8 cellular contexts compared by ENCODE assay signal in genomic region chr11:34243620-34244493, GRCh38.
A peak's percentile ranks its signal among the peaks of the same experiment; 100 is the strongest.
DNase-seq lines count a peak whose midpoint lies in the region; ATAC-seq and TF ChIP-seq lines count a peak whose summit lies in the region.

No MANE protein-coding gene starts in this region.

- no peak for TF ChIP-seq POLR2A in IMR-90 (IDR thresholded peaks at IDR 0.05; ENCODE audit: low read depth, low read length)

- 0 out of 2 replicates have a peak overlapping the region, but pooled peaks have one; percentile 22 for H2AK5ac ChIP-seq in IMR-90 (ENCODE audit: low read depth, low read length)

- H4K91ac ChIP-seq in IMR-90 (ENCODE audit: insufficient read depth, low read depth, low read length): no peak overlapping the region; the same call in 1 of the 2 replicates

- TF ChIP-seq RAD21 in IMR-90 (IDR thresholded peaks at IDR 0.05; ENCODE audit: low read length): no peak

- peaks cover 4% of the 10 kb centered on the region; the same call in 1 of the 2 replicates for H3K9me1 ChIP-seq in IMR-90 (ENCODE audit: insufficient read depth, low read length)

- in situ Hi-C loops in IMR-90 (cut with MboI; ENCODE audit: low sequenced_read_pairs): no loop called here

- ATAC-seq in GM18858 (IDR thresholded peaks at IDR 0.05; ENCODE audit: unreplicated experiment): peak; percentile 79
- peak; percentile 81 for ATAC-seq in IMR-90 (ENCODE audit: low read depth)
- no peak for ATAC-seq in CD4-positive, alpha-beta T cell (ENCODE audit: poor library complexity)

- H2AFZ ChIP-seq in IMR-90 (replicated peaks; ENCODE audit: low read length, poor library complexity): no peak overlapping the region

- H3K18ac ChIP-seq in IMR-90 (ENCODE audit: low read depth, low read length): peak overlapping the region; percentile 31; the same call in 1 of the 2 replicates

- H3K27me3 Mint-ChIP-seq in CD4-positive, alpha-beta T cell: no peaks in the 10 kb centered on the region

- no peak for TF ChIP-seq CTCF in IMR-90 (conservative IDR thresholded peaks at IDR 0.05; ENCODE audit: low read depth, low read length)
- no peak for TF ChIP-seq CTCF in CD4-positive, alpha-beta T cell (IDR thresholded peaks at IDR 0.05)

- no peak overlapping the region for H3K23ac ChIP-seq in IMR-90 (ENCODE audit: low read depth, low read length)

- 100% methylated on average over 1 of the region's 7 CpGs; no CpG with 5 or more reads in 1 of the 2 experiments for WGBS in IMR-90 (ENCODE audit: extremely low coverage in 2 of 2, insufficient read length in 1 of 2), 2 experiments

- H3K27ac ChIP-seq in IMR-90 (ENCODE audit: insufficient read depth, low read length): no peak overlapping the region
- peak overlapping the region; percentile 58 for H3K27ac ChIP-seq in muscle layer of duodenum (ENCODE audit: low read length)
- H3K27ac ChIP-seq in CD4-positive, alpha-beta T cell (ENCODE audit: low read depth, low read length): no peak overlapping the region

- POLR2A ChIA-PET in IMR-90 (lab: Charles Lee; ENCODE audit: unreplicated experiment): interaction anchor here (0.6 kb wide), 1 partner anchor 51 kb away, joined by 3 read pairs; no protein-coding TSS in a partner anchor
- POLR2A ChIA-PET in CD4-positive, alpha-beta T cell (lab: Charles Lee): no interaction called here

- no peak overlapping the region for H2BK5ac ChIP-seq in IMR-90 (ENCODE audit: low read depth, low read length, poor library complexity, severe bottlenecking)

- no peaks in the 10 kb centered on the region for H4K20me1 ChIP-seq in IMR-90 (ENCODE audit: insufficient read depth, low read length)

- no peak overlapping the region; the same call in 1 of the 2 replicates for H4K5ac ChIP-seq in IMR-90 (ENCODE audit: low read depth, low read length)

- no peaks in the 10 kb centered on the region for H3K36me3 Mint-ChIP-seq in CD4-positive, alpha-beta T cell (ENCODE audit: low read depth)

- no peak overlapping the region for H2BK20ac ChIP-seq in IMR-90 (ENCODE audit: low read depth, low read length)

- dilution Hi-C loops in IMR-90 (cut with HindIII; ENCODE audit: low sequenced_read_pairs, unreplicated experiment): no loop called here

- H3K27ac Mint-ChIP-seq in CD4-positive, alpha-beta T cell: no peak overlapping the region

- H3K9me3 Mint-ChIP-seq in CD4-positive, alpha-beta T cell: no peaks in the 10 kb centered on the region

- H3K4me2 ChIP-seq in IMR-90 (ENCODE audit: low read depth, low read length): peak overlapping the region; percentile 46

- peaks cover 30% of the 10 kb centered on the region for H3K4me1 Mint-ChIP-seq in CD4-positive, alpha-beta T cell (ENCODE audit: low read depth)

- CTCF ChIA-PET in IMR-90 (lab: Yijun Ruan, JAX): no interaction called here
- CTCF ChIA-PET in CD4-positive, alpha-beta T cell (lab: Charles Lee): no interaction called here

- H3K27me3 ChIP-seq in IMR-90 (ENCODE audit: control insufficient read depth, insufficient read depth, low read length) (no peaks in the 10 kb centered on the region; the same call in 1 of the 2 replicates), muscle layer of duodenum (ENCODE audit: low read depth, low read length) (no peaks in the 10 kb centered on the region)
- H3K27me3 ChIP-seq in CD4-positive, alpha-beta T cell (ENCODE audit: control insufficient read depth, insufficient read depth, low read length): no peaks in the 10 kb centered on the region

- no peaks in the 10 kb centered on the region for H3K79me1 ChIP-seq in IMR-90 (ENCODE audit: low read depth in 1 of 2, low read length in 2 of 2)

- H3K9me3 ChIP-seq in IMR-90 (ENCODE audit: control insufficient read depth, insufficient read depth, low read length): no peaks in the 10 kb centered on the region
- no peaks in the 10 kb centered on the region for H3K9me3 ChIP-seq in muscle layer of duodenum (ENCODE audit: control insufficient read depth in 1 of 2, low read length in 2 of 2)
- H3K9me3 ChIP-seq in CD4-positive, alpha-beta T cell (ENCODE audit: control insufficient read depth, low read length): no peaks in the 10 kb centered on the region

- intact Hi-C loops in IMR-90 (cut with micrococcal nuclease): no loop called here
- intact Hi-C loops in CD4-positive, alpha-beta T cell (cut with DNase I, micrococcal nuclease): no loop called here

- H2AK9ac ChIP-seq in IMR-90 (replicated peaks; ENCODE audit: low read depth, low read length, poor library complexity): no peak overlapping the region

- peak overlapping the region; percentile 18; the same call in 1 of the 2 replicates for H3K4ac ChIP-seq in IMR-90 (ENCODE audit: low read depth, low read length)

- no peak overlapping the region for H2BK15ac ChIP-seq in IMR-90 (ENCODE audit: low read depth, low read length)

- H3K56ac ChIP-seq in IMR-90 (ENCODE audit: extremely low read depth, insufficient read depth, low read length): no peak overlapping the region

- peak; percentile 73 for DNase-seq in H4 (ENCODE audit: low spot score)
- DNase-seq in IMR-90: peak; percentile 77
- DNase-seq in amniotic stem cell (lab: John Stamatoyannopoulos, UW): peak; percentile 70
- no peak for DNase-seq in NCI-H2107 (lab: John Stamatoyannopoulos, UW)
- no peak for DNase-seq in CD4-positive, alpha-beta T cell
- DNase-seq in NCI-H2171 (lab: John Stamatoyannopoulos, UW): no peak

- H3K4me1 ChIP-seq in IMR-90 (ENCODE audit: control insufficient read depth, insufficient read depth, low read length) (peaks cover 8% of the 10 kb centered on the region), muscle layer of duodenum (ENCODE audit: control insufficient read depth in 1 of 2, insufficient read depth in 2 of 2, low read length in 2 of 2) (peaks cover 5 to 14% of the 10 kb centered on the region in 2 donors)

- H2BK120ac ChIP-seq in IMR-90 (ENCODE audit: low read depth, low read length): no peak overlapping the region

- H4K8ac ChIP-seq in IMR-90 (ENCODE audit: low read depth in 2 of 2, low read length in 2 of 2): no peak overlapping the region; a peak in 1 of 4 replicates

- H3K14ac ChIP-seq in IMR-90 (replicated peaks; ENCODE audit: low read depth, low read length): no peak overlapping the region; the same call in 1 of the 2 replicates

- H3K9ac ChIP-seq in IMR-90 (ENCODE audit: low read depth, low read length): peak overlapping the region; percentile 6; the same call in 1 of the 2 replicates

- no TSS peak for BruUV-seq in IMR-90 (replicated peaks; lab: Mats Ljungman, UMichigan)

- no peaks in the 10 kb centered on the region for H3K36me3 ChIP-seq in IMR-90 (ENCODE audit: control insufficient read depth, insufficient read depth, low read length)
- H3K36me3 ChIP-seq in muscle layer of duodenum (ENCODE audit: control insufficient read depth in 1 of 2, insufficient read depth in 2 of 2, low read length in 2 of 2): no peaks in the 10 kb centered on the region

- no peak overlapping the region for H3K4me3 Mint-ChIP-seq in CD4-positive, alpha-beta T cell

- H3K4me3 ChIP-seq in IMR-90 (ENCODE audit: insufficient read depth, low read depth, low read length) (no peak overlapping the region), muscle layer of duodenum (ENCODE audit: low read depth in 1 of 2, low read length in 2 of 2) (peak overlapping the region in 1 of 2 donors; percentile 4)

TF ChIP-seq in IMR-90, 13 proteins besides CTCF, POLR2A, EP300 and RAD21:
- no peak for TF ChIP-seq ELK1 (IDR thresholded peaks at IDR 0.05; ENCODE audit: borderline replicate concordance, low read depth, low read length)
- TF ChIP-seq BHLHE40 (IDR thresholded peaks at IDR 0.05; ENCODE audit: low read depth, low read length): no peak
- no peak for TF ChIP-seq CEBPB (IDR thresholded peaks at IDR 0.05; ENCODE audit: low read depth, low read length)
- TF ChIP-seq MAFK (IDR thresholded peaks at IDR 0.05; ENCODE audit: low read depth, low read length): no peak
- peak; percentile 45; the same call in 1 of the 2 replicates for TF ChIP-seq FOS (IDR thresholded peaks at IDR 0.05; ENCODE audit: low read depth, low read length)
- no peak for TF ChIP-seq RCOR1 (IDR thresholded peaks at IDR 0.05; ENCODE audit: insufficient replicate concordance, low read length)
- no peak for TF ChIP-seq MXI1 (IDR thresholded peaks at IDR 0.05; ENCODE audit: borderline replicate concordance, low read depth, low read length)
- no peak for TF ChIP-seq SMC3 (IDR thresholded peaks at IDR 0.05; ENCODE audit: low read depth, low read length)
- TF ChIP-seq RFX5 (IDR thresholded peaks at IDR 0.05; ENCODE audit: low read depth, low read length): no peak
- TF ChIP-seq MAZ (IDR thresholded peaks at IDR 0.05; ENCODE audit: borderline replicate concordance, low read depth, low read length): no peak
- TF ChIP-seq NFE2L2 (IDR thresholded peaks at IDR 0.05; ENCODE audit: low read depth, low read length): peak; percentile 54; the same call in 1 of the 2 replicates
- no peak for TF ChIP-seq USF2 (IDR thresholded peaks at IDR 0.05; ENCODE audit: low read depth, low read length)

Comparison
In these comparisons a context has a peak if more than half of its experiments do, and no peak if none do; other contexts are left out.
1. DNase-seq: peak in H4 (single experiment), IMR-90 (single experiment) and amniotic stem cell (single experiment); none in NCI-H2107 (single experiment), CD4-positive, alpha-beta T cell (0 of 10) and NCI-H2171 (single experiment).